34 cellular contexts compared by ENCODE assay signal in the genomic region with DNA sequence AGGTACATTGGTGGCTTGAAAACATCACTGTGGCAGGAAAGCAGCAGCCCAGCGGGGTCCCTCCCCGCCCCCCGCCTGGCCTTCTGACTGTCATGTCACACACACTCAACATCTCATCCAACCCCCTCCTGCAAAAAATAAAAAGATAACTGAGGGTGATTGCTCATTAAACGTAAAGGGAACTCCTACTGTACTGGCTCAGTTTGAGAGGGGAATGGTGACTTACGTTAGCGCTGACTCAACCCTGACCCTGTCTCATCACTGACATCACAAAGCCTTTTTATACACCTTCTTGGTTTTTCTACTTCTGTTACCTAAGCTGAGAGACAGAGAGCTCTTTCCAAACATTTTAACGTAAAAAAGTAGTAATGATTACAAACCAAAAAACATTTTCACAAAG. TPM values are rescaled to one million over a fixed set of nuclear protein-coding genes. Genes with fewer than 3 reads are reported as not detected.
"Had no signal": no experiment of that assay in that cellular context is flagged by ENCODE, and none has a peak within 500 bp of the region (broad histone marks: within the 10 kb centered on the region; RNA-seq: fewer than 3 reads in every experiment).

No MANE protein-coding gene starts in this region.

- H3K36me3 ChIP-seq: adrenal gland, ascending aorta, brain microvascular endothelial cell, breast epithelium, cardiac muscle cell had no signal

- DNase-seq: activated effector memory CD4-positive, alpha-beta T cell treated with anti-CD3 and anti-CD28 coated beads, Interleukin-2, amount 50 U/mL, for 16 hours; activated effector memory CD4-positive, alpha-beta T cell treated with Interleukin-2 at 50 U/mL for 16 hours; activated gamma-delta T cell; activated gamma-delta T cell treated with Interleukin-2 at 50 U/mL for 16 hours; activated naive CD4-positive, alpha-beta T cell; activated naive CD4-positive, alpha-beta T cell treated with anti-CD3 and anti-CD28 coated beads for 36 hours; activated naive CD4-positive, alpha-beta T cell treated with anti-CD3 and anti-CD28 coated beads, Interleukin-2, amount 10 ng/mL, durations not matched to agents 7 days and 5 days; activated naive CD4-positive, alpha-beta T cell treated with anti-CD3 and anti-CD28 coated beads, Interleukin-2, amount 50 U/mL, for 16 hours; activated naive CD4-positive, alpha-beta T cell treated with Interleukin-2 at 50 U/mL for 16 hours; activated naive CD8-positive, alpha-beta T cell treated with anti-CD3 and anti-CD28 coated beads for 36 hours; activated naive CD8-positive, alpha-beta T cell treated with anti-CD3 and anti-CD28 coated beads, Interleukin-2, amount 10 ng/mL, durations not matched to agents 7 days and 5 days; activated naive CD8-positive, alpha-beta T cell treated with anti-CD3 and anti-CD28 coated beads, Interleukin-2, amount 50 U/mL, for 24 hours; activated T-cell treated with anti-CD3 and anti-CD28 coated beads, Interleukin-2, amount 50 U/mL, for 24 hours; activated T-cell treated with anti-CD3 and anti-CD28 coated beads, Interleukin-2, amount 50 U/mL, for 4 hours; activated T-cell treated with anti-CD3 and anti-CD28 coated beads, Interleukin-2, amount 50 U/mL, for 48 hours; activated T-cell treated with anti-CD3 and anti-CD28 coated beads, Interleukin-2, amount 50 U/mL, for 72 hours; adrenal gland; amniotic stem cell; amygdala; anterior cingulate cortex; aorta; body of pancreas; brain microvascular endothelial cell; caudate nucleus; central memory CD4-positive, alpha-beta T cell; cerebellar nuclear complex had no signal

- H3K9me3 ChIP-seq: adrenal gland, ascending aorta had no signal

- FAIRE-seq: astrocyte, bronchial epithelial cell had no signal

- ATAC-seq: activated naive CD4-positive, alpha-beta T cell treated with anti-CD3 and anti-CD28 coated beads, Interleukin-2, amount 50 U/mL, for 72 hours; activated naive CD8-positive, alpha-beta T cell treated with anti-CD3 and anti-CD28 coated beads, Interleukin-2, amount 50 U/mL, for 24 hours; activated T-cell treated with anti-CD3 and anti-CD28 coated beads, Interleukin-2, amount 50 U/mL, for 4 hours; activated T-cell treated with anti-CD3 and anti-CD28 coated beads, Interleukin-2, amount 50 U/mL, for 72 hours; activated T-helper 17 cell treated with anti-CD3 and anti-CD28 coated beads, Interleukin-2, amount 50 U/mL, for 72 hours; body of pancreas had no signal

- H3K27me3 ChIP-seq: adrenal gland, ascending aorta, body of pancreas, brain microvascular endothelial cell, cardiac muscle cell had no signal

- H3K4me3 ChIP-seq: adrenal gland, ascending aorta, body of pancreas, breast epithelium, cardiac muscle cell had no signal

- H3K4me1 ChIP-seq: adrenal gland, ascending aorta, body of pancreas, breast epithelium had no signal

- H3K27ac ChIP-seq: adrenal gland, ascending aorta, body of pancreas, brain microvascular endothelial cell, breast epithelium, cardiac muscle cell had no signal

RNA-seq across cellular contexts. Expression of gene ADARB2, which starts 48.8 kb away (rescaled TPM):
- total RNA-seq: activated naive CD8-positive, alpha-beta T cell treated with anti-CD3 and anti-CD28 coated beads for 36 hours; activated T-helper 17 cell treated with anti-CD3 and anti-CD28 coated beads, Interleukin-2, amount 50 U/mL, for 72 hours; aorta; ascending aorta; bronchial epithelial cell; cardiac septum had no signal
